Comparison of ENCODE assay signal across 1 cellular context in genomic region chr20:34390769-34391447, GRCh38.
TF ChIP-seq lines count a peak whose summit lies in the region.

No MANE protein-coding gene starts in this region.

TF ChIP-seq in HEK293, 187 proteins besides CTCF, POLR2A, EP300 and RAD21 (continued from another document and continues in another):
- TF ChIP-seq ZNF449 (tag by site-specific recombination; IDR thresholded peaks at IDR 0.05), result peak; percentile 87; the same call in 1 of the 2 replicates
- 0 out of 2 replicates have a peak, but pooled peaks have one; percentile 44 for TF ChIP-seq ZNF362 (tag by site-specific recombination; IDR thresholded peaks at IDR 0.05)
- TF ChIP-seq ZNF530 (tag by site-specific recombination; IDR thresholded peaks at IDR 0.05; ENCODE audit: low read depth), result no peak
- TF ChIP-seq, protein P1, sequence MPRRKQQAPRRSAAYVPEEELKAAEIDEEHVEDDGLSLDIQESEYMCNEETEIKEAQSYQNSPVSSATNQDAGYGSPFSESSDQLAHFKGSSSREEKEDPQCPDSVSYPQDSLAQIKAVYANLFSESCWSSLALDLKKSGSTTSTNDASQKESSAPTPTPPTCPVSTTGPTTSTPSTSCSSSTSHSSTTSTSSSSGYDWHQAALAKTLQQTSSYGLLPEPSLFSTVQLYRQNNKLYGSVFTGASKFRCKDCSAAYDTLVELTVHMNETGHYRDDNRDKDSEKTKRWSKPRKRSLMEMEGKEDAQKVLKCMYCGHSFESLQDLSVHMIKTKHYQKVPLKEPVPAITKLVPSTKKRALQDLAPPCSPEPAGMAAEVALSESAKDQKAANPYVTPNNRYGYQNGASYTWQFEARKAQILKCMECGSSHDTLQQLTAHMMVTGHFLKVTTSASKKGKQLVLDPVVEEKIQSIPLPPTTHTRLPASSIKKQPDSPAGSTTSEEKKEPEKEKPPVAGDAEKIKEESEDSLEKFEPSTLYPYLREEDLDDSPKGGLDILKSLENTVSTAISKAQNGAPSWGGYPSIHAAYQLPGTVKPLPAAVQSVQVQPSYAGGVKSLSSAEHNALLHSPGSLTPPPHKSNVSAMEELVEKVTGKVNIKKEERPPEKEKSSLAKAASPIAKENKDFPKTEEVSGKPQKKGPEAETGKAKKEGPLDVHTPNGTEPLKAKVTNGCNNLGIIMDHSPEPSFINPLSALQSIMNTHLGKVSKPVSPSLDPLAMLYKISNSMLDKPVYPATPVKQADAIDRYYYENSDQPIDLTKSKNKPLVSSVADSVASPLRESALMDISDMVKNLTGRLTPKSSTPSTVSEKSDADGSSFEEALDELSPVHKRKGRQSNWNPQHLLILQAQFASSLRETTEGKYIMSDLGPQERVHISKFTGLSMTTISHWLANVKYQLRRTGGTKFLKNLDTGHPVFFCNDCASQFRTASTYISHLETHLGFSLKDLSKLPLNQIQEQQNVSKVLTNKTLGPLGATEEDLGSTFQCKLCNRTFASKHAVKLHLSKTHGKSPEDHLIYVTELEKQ (tag by site-specific recombination; IDR thresholded peaks at IDR 0.05; ENCODE audit: borderline replicate concordance), result peak; percentile 22; the same call in 1 of the 2 replicates
- TF ChIP-seq ZSCAN16 (tag by site-specific recombination; IDR thresholded peaks at IDR 0.05), result no peak
- TF ChIP-seq GLIS1 (tag by site-specific recombination; IDR thresholded peaks at IDR 0.05), result peak; percentile 98
- TF ChIP-seq ZNF660 (tag by site-specific recombination; IDR thresholded peaks at IDR 0.05), result no peak
- no peak for TF ChIP-seq TCF7L2 (IDR thresholded peaks at IDR 0.05; ENCODE audit: borderline replicate concordance, low read depth, low read length)
- TF ChIP-seq HOXD13 (CRISPR knock-in tag; IDR thresholded peaks at IDR 0.05; ENCODE audit: borderline replicate concordance), result no peak
- TF ChIP-seq KLF9 (tag by site-specific recombination; IDR thresholded peaks at IDR 0.05; ENCODE audit: low read depth), result peak; percentile 59; the same call in 1 of the 2 replicates
- TF ChIP-seq ZNF518A (tag by site-specific recombination; conservative IDR thresholded peaks at IDR 0.05; ENCODE audit: low read depth), result no peak
- TF ChIP-seq, protein P2, sequence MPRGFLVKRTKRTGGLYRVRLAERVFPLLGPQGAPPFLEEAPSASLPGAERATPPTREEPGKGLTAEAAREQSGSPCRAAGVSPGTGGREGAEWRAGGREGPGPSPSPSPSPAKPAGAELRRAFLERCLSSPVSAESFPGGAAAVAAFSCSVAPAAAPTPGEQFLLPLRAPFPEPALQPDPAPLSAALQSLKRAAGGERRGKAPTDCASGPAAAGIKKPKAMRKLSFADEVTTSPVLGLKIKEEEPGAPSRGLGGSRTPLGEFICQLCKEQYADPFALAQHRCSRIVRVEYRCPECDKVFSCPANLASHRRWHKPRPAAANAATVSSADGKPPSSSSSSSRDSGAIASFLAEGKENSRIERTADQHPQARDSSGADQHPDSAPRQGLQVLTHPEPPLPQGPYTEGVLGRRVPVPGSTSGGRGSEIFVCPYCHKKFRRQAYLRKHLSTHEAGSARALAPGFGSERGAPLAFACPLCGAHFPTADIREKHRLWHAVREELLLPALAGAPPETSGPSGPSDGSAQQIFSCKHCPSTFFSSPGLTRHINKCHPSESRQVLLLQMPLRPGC (tag by site-specific recombination; IDR thresholded peaks at IDR 0.05), result peak; percentile 63
- peak; percentile 76; the same call in 1 of the 2 replicates for TF ChIP-seq ZNF280D (tag by site-specific recombination; IDR thresholded peaks at IDR 0.05)
- peak; percentile 83 for TF ChIP-seq ZNF366 (tag by site-specific recombination; conservative IDR thresholded peaks at IDR 0.05)
- TF ChIP-seq ZBTB20 (tag by site-specific recombination; IDR thresholded peaks at IDR 0.05), result 0 out of 2 replicates have a peak, but pooled peaks have one; percentile 36
- TF ChIP-seq ZFHX2 (tag by site-specific recombination; conservative IDR thresholded peaks at IDR 0.05), result no peak
- no peak for TF ChIP-seq ZNF501 (tag by site-specific recombination; IDR thresholded peaks at IDR 0.05)
- 0 out of 2 replicates have a peak, but pooled peaks have one; percentile 23 for TF ChIP-seq KLF10 (tag by site-specific recombination; IDR thresholded peaks at IDR 0.05)
- no peak for TF ChIP-seq ZNF155 (tag by site-specific recombination; IDR thresholded peaks at IDR 0.05)
- no peak for TF ChIP-seq ZNF239 (tag by site-specific recombination; IDR thresholded peaks at IDR 0.05)
- TF ChIP-seq REPIN1 (tag by site-specific recombination; IDR thresholded peaks at IDR 0.05; ENCODE audit: low read depth), result no peak
- TF ChIP-seq ZNF707 (tag by site-specific recombination; IDR thresholded peaks at IDR 0.05), result no peak
- TF ChIP-seq IKZF3 (tag by site-specific recombination; IDR thresholded peaks at IDR 0.05), result no peak
- no peak for TF ChIP-seq ZNF10 (tag by site-specific recombination; IDR thresholded peaks at IDR 0.05)
- TF ChIP-seq PATZ1 (tag by site-specific recombination; IDR thresholded peaks at IDR 0.05), result peak; percentile 22; the same call in 1 of the 2 replicates
- TF ChIP-seq ZNF184 (tag by site-specific recombination; IDR thresholded peaks at IDR 0.05), result peak; percentile 64; the same call in 1 of the 2 replicates
- TF ChIP-seq ZBTB26 (tag by site-specific recombination; optimal IDR thresholded peaks at IDR 0.05), result no peak
- TF ChIP-seq, protein P3, sequence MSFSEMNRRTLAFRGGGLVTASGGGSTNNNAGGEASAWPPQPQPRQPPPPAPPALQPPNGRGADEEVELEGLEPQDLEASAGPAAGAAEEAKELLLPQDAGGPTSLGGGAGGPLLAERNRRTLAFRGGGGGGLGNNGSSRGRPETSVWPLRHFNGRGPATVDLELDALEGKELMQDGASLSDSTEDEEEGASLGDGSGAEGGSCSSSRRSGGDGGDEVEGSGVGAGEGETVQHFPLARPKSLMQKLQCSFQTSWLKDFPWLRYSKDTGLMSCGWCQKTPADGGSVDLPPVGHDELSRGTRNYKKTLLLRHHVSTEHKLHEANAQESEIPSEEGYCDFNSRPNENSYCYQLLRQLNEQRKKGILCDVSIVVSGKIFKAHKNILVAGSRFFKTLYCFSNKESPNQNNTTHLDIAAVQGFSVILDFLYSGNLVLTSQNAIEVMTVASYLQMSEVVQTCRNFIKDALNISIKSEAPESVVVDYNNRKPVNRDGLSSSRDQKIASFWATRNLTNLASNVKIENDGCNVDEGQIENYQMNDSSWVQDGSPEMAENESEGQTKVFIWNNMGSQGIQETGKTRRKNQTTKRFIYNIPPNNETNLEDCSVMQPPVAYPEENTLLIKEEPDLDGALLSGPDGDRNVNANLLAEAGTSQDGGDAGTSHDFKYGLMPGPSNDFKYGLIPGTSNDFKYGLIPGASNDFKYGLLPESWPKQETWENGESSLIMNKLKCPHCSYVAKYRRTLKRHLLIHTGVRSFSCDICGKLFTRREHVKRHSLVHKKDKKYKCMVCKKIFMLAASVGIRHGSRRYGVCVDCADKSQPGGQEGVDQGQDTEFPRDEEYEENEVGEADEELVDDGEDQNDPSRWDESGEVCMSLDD (tag by site-specific recombination; IDR thresholded peaks at IDR 0.05), result 0 out of 2 replicates have a peak, but pooled peaks have one; percentile 32
- TF ChIP-seq ZNF747 (tag by site-specific recombination; IDR thresholded peaks at IDR 0.05), result no peak
- peak; percentile 95 for TF ChIP-seq BCL11A (tag by site-specific recombination; IDR thresholded peaks at IDR 0.05; ENCODE audit: low read depth)
- TF ChIP-seq GFI1B (tag by site-specific recombination; IDR thresholded peaks at IDR 0.05), result peak; percentile 71
- peak; percentile 87 for TF ChIP-seq SP7 (tag by site-specific recombination; IDR thresholded peaks at IDR 0.05)
- TF ChIP-seq RBAK (tag by site-specific recombination; IDR thresholded peaks at IDR 0.05), result no peak
